Comparison of ENCODE assay signal across 20 cellular contexts in genomic region chr7:4692055-4692454, GRCh38. TPM values are rescaled to one million over a fixed set of nuclear protein-coding genes. Genes with fewer than 3 reads are reported as not detected.
DNase-seq lines count a peak whose midpoint lies in the region; FAIRE-seq and TF ChIP-seq lines count a peak whose summit lies in the region.
"Had no signal": no experiment of that assay in that cellular context is flagged by ENCODE, and none has a peak within 500 bp of the region (broad histone marks: within the 10 kb centered on the region; RNA-seq: fewer than 3 reads in every experiment).

No MANE protein-coding gene starts in this region.

- no peaks in the 10 kb centered on the region for H3K27me3 ChIP-seq in suprapubic skin
- H3K27me3 ChIP-seq: BE2C, thyroid gland had no signal

- TF ChIP-seq POLR2A in suprapubic skin (IDR thresholded peaks at IDR 0.05) = no peak

- peak overlapping the region; percentile 70 for H3K27ac ChIP-seq in suprapubic skin
- H3K27ac ChIP-seq: thyroid gland had no signal

- FAIRE-seq in D721Med (lab: Jason Lieb, UNC) = no peak
- FAIRE-seq: frontal cortex had no signal

- H3K4me3 ChIP-seq in suprapubic skin = no peak overlapping the region
- H3K4me3 ChIP-seq: thyroid gland had no signal

- H3K4me1 ChIP-seq in suprapubic skin = peaks cover 51% of the 10 kb centered on the region
- H3K4me1 ChIP-seq: BE2C had no signal

- no peak overlapping the region for H3K4me3 Mint-ChIP-seq in HFFc6
- no peak overlapping the region for H3K4me3 Mint-ChIP-seq in activated CD4-positive, alpha-beta memory T cell treated with anti-CD3 and anti-CD28 coated beads, Interleukin-2, amount 10 ng/mL, durations not matched to agents 7 days and 5 days
- H3K4me3 Mint-ChIP-seq: activated naive CD4-positive, alpha-beta T cell treated with anti-CD3 and anti-CD28 coated beads for 36 hours had no signal

- no peak for TF ChIP-seq EP300 in suprapubic skin (IDR thresholded peaks at IDR 0.05)

- TF ChIP-seq CTCF in HFFc6 (IDR thresholded peaks at IDR 0.05) = no peak
- no peak for TF ChIP-seq CTCF in suprapubic skin (IDR thresholded peaks at IDR 0.05)
- TF ChIP-seq CTCF in GM20000 (IDR thresholded peaks at IDR 0.05; ENCODE audit: extremely low read depth, missing control alignments) = no peak
- no peak for TF ChIP-seq CTCF in D721Med (IDR thresholded peaks at IDR 0.05; ENCODE audit: insufficient read depth, missing control alignments)

- peaks cover 4% of the 10 kb centered on the region; the same call in 1 of the 2 replicates for H3K36me3 Mint-ChIP-seq in HFFc6 (ENCODE audit: low read depth)
- no peaks in the 10 kb centered on the region for H3K36me3 Mint-ChIP-seq in activated CD4-positive, alpha-beta memory T cell treated with anti-CD3 and anti-CD28 coated beads, Interleukin-2, amount 10 ng/mL, durations not matched to agents 7 days and 5 days (ENCODE audit: low read depth)

- H3K9me3 ChIP-seq in suprapubic skin = no peaks in the 10 kb centered on the region
- H3K9me3 ChIP-seq: BE2C, thyroid gland had no signal

- no peaks in the 10 kb centered on the region for H3K36me3 ChIP-seq in suprapubic skin
- H3K36me3 ChIP-seq: thyroid gland had no signal

- no peaks in the 10 kb centered on the region for H3K9me3 Mint-ChIP-seq in HFFc6
- no peaks in the 10 kb centered on the region for H3K9me3 Mint-ChIP-seq in activated CD4-positive, alpha-beta memory T cell treated with anti-CD3 and anti-CD28 coated beads, Interleukin-2, amount 10 ng/mL, durations not matched to agents 7 days and 5 days
- H3K9me3 Mint-ChIP-seq: activated naive CD4-positive, alpha-beta T cell treated with anti-CD3 and anti-CD28 coated beads for 36 hours had no signal

- WGBS in suprapubic skin = 45% methylated on average over 5 of the region's 5 CpGs

- CTCF ChIA-PET in activated CD4-positive, alpha-beta memory T cell treated with anti-CD3 and anti-CD28 coated beads, Interleukin-2, amount 10 ng/mL, durations not matched to agents 7 days and 5 days (lab: Charles Lee) = interaction anchor here (1.2 kb wide), 1 partner anchor 50 kb away, joined by 3 read pairs; no protein-coding TSS in a partner anchor

- H3K27ac Mint-ChIP-seq in HFFc6 = peak overlapping the region; percentile 33; the same call in 1 of the 2 replicates
- H3K27ac Mint-ChIP-seq in activated CD4-positive, alpha-beta memory T cell treated with anti-CD3 and anti-CD28 coated beads, Interleukin-2, amount 10 ng/mL, durations not matched to agents 7 days and 5 days = no peak overlapping the region
- H3K27ac Mint-ChIP-seq: activated naive CD4-positive, alpha-beta T cell treated with anti-CD3 and anti-CD28 coated beads for 36 hours had no signal

- no peaks in the 10 kb centered on the region; the same call in 1 of the 2 replicates for H3K27me3 Mint-ChIP-seq in HFFc6 (ENCODE audit: insufficient read depth)
- H3K27me3 Mint-ChIP-seq in activated CD4-positive, alpha-beta memory T cell treated with anti-CD3 and anti-CD28 coated beads, Interleukin-2, amount 10 ng/mL, durations not matched to agents 7 days and 5 days = no peaks in the 10 kb centered on the region

- POLR2A ChIA-PET in activated CD4-positive, alpha-beta memory T cell treated with anti-CD3 and anti-CD28 coated beads, Interleukin-2, amount 10 ng/mL, durations not matched to agents 7 days and 5 days (lab: Charles Lee) = interaction anchor here (0.8 to 1.7 kb wide), 2 partner anchors 10 to 50 kb away, joined by 3 to 7 read pairs; no protein-coding TSS in a partner anchor

- DNase-seq in HFFc6 = no peak
- DNase-seq in fibroblast of gingiva (ENCODE audit: low read depth) = peak; percentile 52
- peak; percentile 39 for DNase-seq in left kidney (ENCODE audit: low read depth, low spot score)
- no peak for DNase-seq in suprapubic skin (ENCODE audit: low spot score in 2 of 2)
- no peak for DNase-seq in activated CD4-positive, alpha-beta memory T cell treated with anti-CD3 and anti-CD28 coated beads, Interleukin-2, amount 10 ng/mL, durations not matched to agents 7 days and 5 days
- DNase-seq in stimulated activated CD8-positive, alpha-beta memory T cell treated with anti-CD3 and anti-CD28 coated beads, Interleukin-4, amount 100 ng/mL, for 48 hours = no peak
- no peak for DNase-seq in GM20000 (ENCODE audit: low spot score)
- no peak for DNase-seq in D721Med (ENCODE audit: insufficient read length, low spot score)
- DNase-seq: activated CD4-positive, CD25-positive, alpha-beta regulatory T cell treated with anti-CD3 and anti-CD28 coated beads, Interleukin-2, amount 50 U/mL, for 72 hours; activated CD8-positive, alpha-beta memory T cell treated with anti-CD3 and anti-CD28 coated beads, Interleukin-2, amount 50 U/mL, for 4 hours; activated naive CD4-positive, alpha-beta T cell treated with anti-CD3 and anti-CD28 coated beads for 36 hours; BE2C; DMS53; MV-4-11; NCI-H2029; NCI-H510A; SHP77; stimulated activated CD4-positive, alpha-beta T cell treated with anti-CD3 and anti-CD28 coated beads, Interleukin-2, amount 100 ng/mL, for 24 hours; thyroid gland had no signal

- peaks cover 51% of the 10 kb centered on the region for H3K4me1 Mint-ChIP-seq in HFFc6 (ENCODE audit: low read depth)
- peaks cover 11% of the 10 kb centered on the region for H3K4me1 Mint-ChIP-seq in activated CD4-positive, alpha-beta memory T cell treated with anti-CD3 and anti-CD28 coated beads, Interleukin-2, amount 10 ng/mL, durations not matched to agents 7 days and 5 days

RNA-seq across cellular contexts. Expression of gene FOXK1, which starts 10.0 kb away (rescaled TPM):
- total RNA-seq in HFFc6 (2021; fragmentation: NEBNext Ultra II Directional; extraction: Animal tissue kit (Norgen Biotek cat#: 25700)) = 10 to 100 TPM; 33.8 to 39.4 (median 36.2) TPM
- 10 to 100 TPM; 37.5 to 68.5 (median 46.6) TPM for total RNA-seq in suprapubic skin
- 10 to 100 TPM; 32.7 to 33.2 TPM for total RNA-seq in activated CD4-positive, alpha-beta memory T cell treated with anti-CD3 and anti-CD28 coated beads, Interleukin-2, amount 10 ng/mL, durations not matched to agents 7 days and 5 days

Comparison
In these comparisons a context has a peak if more than half of its experiments do, and no peak if none do; other contexts are left out.
1. DNase-seq: peak in fibroblast of gingiva (single experiment) and left kidney (single experiment); none in HFFc6 (single experiment), suprapubic skin (0 of 2), activated CD4-positive, alpha-beta memory T cell treated with anti-CD3 and anti-CD28 coated beads, Interleukin-2, amount 10 ng/mL, durations not matched to agents 7 days and 5 days (single experiment), stimulated activated CD8-positive, alpha-beta memory T cell treated with anti-CD3 and anti-CD28 coated beads, Interleukin-4, amount 100 ng/mL, for 48 hours (single experiment), GM20000 (single experiment) and D721Med (single experiment).